Comparison of ENCODE assay signal across 10 cellular contexts in genomic region chr10:26503911-26504310, GRCh38.
DNase-seq lines count a peak whose midpoint lies in the region; ATAC-seq, FAIRE-seq and TF ChIP-seq lines count a peak whose summit lies in the region.
"Had no signal": no experiment of that assay in that cellular context is flagged by ENCODE, and none has a peak within 500 bp of the region (broad histone marks: within the 10 kb centered on the region; RNA-seq: fewer than 3 reads in every experiment).

No MANE protein-coding gene starts in this region.

- no peaks in the 10 kb centered on the region for H3K9me3 ChIP-seq in H9 (ENCODE audit: control insufficient read depth, low read depth, low read length)
- no peaks in the 10 kb centered on the region for H3K9me3 ChIP-seq in lower lobe of right lung
- H3K9me3 ChIP-seq: suprapubic skin had no signal

- no peaks in the 10 kb centered on the region for H3K36me3 Mint-ChIP-seq in H9 (ENCODE audit: insufficient read depth in 1 of 3, low read depth in 3 of 3)
- peaks cover 65% of the 10 kb centered on the region for H3K36me3 Mint-ChIP-seq in activated CD4-positive, alpha-beta T cell treated with anti-CD3 and anti-CD28 coated beads, Interleukin-2, amount 10 ng/mL, durations not matched to agents 7 days and 5 days (ENCODE audit: low read depth)

- H2BK20ac ChIP-seq in H9 (ENCODE audit: low read depth, low read length, poor library complexity, severe bottlenecking), result no peak overlapping the region

- intact Hi-C loops in lower lobe of right lung (cut with DNase I), result no loop called here

- no peak overlapping the region for H3K4me3 Mint-ChIP-seq in H9
- H3K4me3 Mint-ChIP-seq in activated CD4-positive, alpha-beta T cell treated with anti-CD3 and anti-CD28 coated beads, Interleukin-2, amount 10 ng/mL, durations not matched to agents 7 days and 5 days, result no peak overlapping the region
- H3K4me3 Mint-ChIP-seq: naive B cell had no signal

- H3T11ph ChIP-seq in H9 (ENCODE audit: low read length), result no peak overlapping the region

- H2BK5ac ChIP-seq in H9 (ENCODE audit: insufficient read length, low read length), result no peak overlapping the region

- H4K5ac ChIP-seq in H9 (ENCODE audit: insufficient read length, low read depth, low read length), result no peak overlapping the region

- H3K4ac ChIP-seq in H9 (ENCODE audit: low read depth, low read length), result no peak overlapping the region

- H3K79me2 ChIP-seq in H9 (ENCODE audit: insufficient read depth, low read length), result no peaks in the 10 kb centered on the region

- H2BK120ac ChIP-seq in H9 (ENCODE audit: low read depth, low read length, poor library complexity, severe bottlenecking), result no peak overlapping the region

- H2AK5ac ChIP-seq in H9 (ENCODE audit: insufficient read length, low read length), result no peak overlapping the region

- H3K23ac ChIP-seq in H9 (ENCODE audit: insufficient read length, low read depth, low read length), result no peak overlapping the region

- ATAC-seq in lower lobe of right lung, result peak; percentile 9 to 32

- no peak overlapping the region for H4K8ac ChIP-seq in H9 (replicated peaks; ENCODE audit: insufficient read length, low read depth, low read length)

- H3K4me2 ChIP-seq in H9 (ENCODE audit: insufficient read depth, insufficient read length, low read length), result no peak overlapping the region

- no peak overlapping the region for H3K27ac Mint-ChIP-seq in H9
- H3K27ac Mint-ChIP-seq in activated CD4-positive, alpha-beta T cell treated with anti-CD3 and anti-CD28 coated beads, Interleukin-2, amount 10 ng/mL, durations not matched to agents 7 days and 5 days, result peak overlapping the region; percentile 4

- H3K27ac ChIP-seq in H9 (ENCODE audit: insufficient read length, low read depth, low read length) (no peak overlapping the region), lower lobe of right lung (no peak overlapping the region)
- H3K27ac ChIP-seq: suprapubic skin had no signal

- no peak overlapping the region for H3K9ac ChIP-seq in H9 (ENCODE audit: extremely low read depth, insufficient read length, low read length)

- no peak overlapping the region for H3K4me3 ChIP-seq in lower lobe of right lung
- H3K4me3 ChIP-seq: suprapubic skin had no signal

- H3K4me1 Mint-ChIP-seq in H9, result no peaks in the 10 kb centered on the region; a peak in 1 of 4 replicates
- H3K4me1 Mint-ChIP-seq in activated CD4-positive, alpha-beta T cell treated with anti-CD3 and anti-CD28 coated beads, Interleukin-2, amount 10 ng/mL, durations not matched to agents 7 days and 5 days, result peaks cover 2% of the 10 kb centered on the region

- H3K4me1 ChIP-seq in H9 (ENCODE audit: insufficient read depth, low read length) (no peaks in the 10 kb centered on the region), lower lobe of right lung (no peaks in the 10 kb centered on the region)
- H3K4me1 ChIP-seq: suprapubic skin had no signal

- peak overlapping the region; percentile 83 for H2AFZ ChIP-seq in H9 (ENCODE audit: low read length)

- H2BK12ac ChIP-seq in H9 (ENCODE audit: insufficient read length, low read depth, low read length), result no peak overlapping the region

- no peak for FAIRE-seq in D721Med (lab: Jason Lieb, UNC)

- no peak overlapping the region for H3K14ac ChIP-seq in H9 (ENCODE audit: insufficient read depth, low read length)

- CTCF ChIA-PET in activated CD4-positive, alpha-beta T cell treated with anti-CD3 and anti-CD28 coated beads, Interleukin-2, amount 10 ng/mL, durations not matched to agents 7 days and 5 days (lab: Charles Lee), result interaction anchor here (1.2 to 1.8 kb wide), 3 partner anchors 11 to 69 kb away, joined by 3 to 5 read pairs (median 3); no protein-coding TSS in a partner anchor

- DNase-seq in D721Med (ENCODE audit: insufficient read length, low spot score) (no peak), H9 (peak; percentile 53), lower lobe of right lung (no peak), SIG-M5 treated with dmso at 0.1 percent for 504 hours (lab: John Stamatoyannopoulos, UW; ENCODE audit: unreplicated experiment) (no peak), ureter (ENCODE audit: low spot score) (no peak)
- peak; percentile 26 for DNase-seq in activated CD4-positive, alpha-beta T cell treated with anti-CD3 and anti-CD28 coated beads, Interleukin-2, amount 10 ng/mL, durations not matched to agents 7 days and 5 days
- DNase-seq in NK-92 treated with Interleukin-12 subunit alpha and Interleukin-12 subunit beta, amount 100 ng/mL, for 24 hours (lab: John Stamatoyannopoulos, UW), result no peak
- DNase-seq: naive B cell, NCI-H748 treated with DMSO at 0.1 percent for 48 hours had no signal

- TF ChIP-seq CTCF in D721Med (IDR thresholded peaks at IDR 0.05; ENCODE audit: insufficient read depth, missing control alignments), result peak; percentile 16
- TF ChIP-seq CTCF in H9 (conservative IDR thresholded peaks at IDR 0.05), result peak; percentile 65
- no peak for TF ChIP-seq CTCF in lower lobe of right lung (IDR thresholded peaks at IDR 0.05)

- POLR2A ChIA-PET in activated CD4-positive, alpha-beta T cell treated with anti-CD3 and anti-CD28 coated beads, Interleukin-2, amount 10 ng/mL, durations not matched to agents 7 days and 5 days (lab: Charles Lee), result no interaction called here

- no peaks in the 10 kb centered on the region for H3K23me2 ChIP-seq in H9 (ENCODE audit: insufficient read length, low read depth, low read length, poor library complexity, severe bottlenecking)

- WGBS in H9 (ENCODE audit: extremely low coverage, insufficient read length, low lambda C conversion rate), result no CpG with 5 or more reads among the region's 3 CpGs

- no peaks in the 10 kb centered on the region for H3K79me1 ChIP-seq in H9 (ENCODE audit: insufficient read depth, low read depth, low read length, poor library complexity, severe bottlenecking)

- H3K36me3 ChIP-seq in lower lobe of right lung, result peaks cover 36% of the 10 kb centered on the region
- H3K36me3 ChIP-seq: suprapubic skin had no signal

- H2BK15ac ChIP-seq in H9 (ENCODE audit: low read depth, low read length), result no peak overlapping the region

- H4K20me1 ChIP-seq in H9 (ENCODE audit: control insufficient read depth, insufficient read depth, insufficient read length), result no peaks in the 10 kb centered on the region

- no peaks in the 10 kb centered on the region; the same call in 1 of the 2 replicates for H3K27me3 Mint-ChIP-seq in H9 (ENCODE audit: low read depth)
- H3K27me3 Mint-ChIP-seq in activated CD4-positive, alpha-beta T cell treated with anti-CD3 and anti-CD28 coated beads, Interleukin-2, amount 10 ng/mL, durations not matched to agents 7 days and 5 days, result no peaks in the 10 kb centered on the region
- H3K27me3 Mint-ChIP-seq: naive B cell had no signal

- no peak overlapping the region for H3K56ac ChIP-seq in H9 (ENCODE audit: insufficient read length, low read depth, low read length)

- no peaks in the 10 kb centered on the region for H3K9me3 Mint-ChIP-seq in H9
- no peaks in the 10 kb centered on the region for H3K9me3 Mint-ChIP-seq in activated CD4-positive, alpha-beta T cell treated with anti-CD3 and anti-CD28 coated beads, Interleukin-2, amount 10 ng/mL, durations not matched to agents 7 days and 5 days
- H3K9me3 Mint-ChIP-seq: naive B cell had no signal

- no peak overlapping the region for H4K91ac ChIP-seq in H9 (ENCODE audit: insufficient read length, low read depth, low read length)

- no peak overlapping the region for H3K18ac ChIP-seq in H9 (ENCODE audit: insufficient read length, low read depth, low read length)

- H3K27me3 ChIP-seq in H9 (ENCODE audit: insufficient read depth, low read length) (no peaks in the 10 kb centered on the region), lower lobe of right lung (ENCODE audit: low read depth) (no peaks in the 10 kb centered on the region)
- H3K27me3 ChIP-seq: suprapubic skin had no signal

Comparison
In these comparisons a context has a peak if more than half of its experiments do, and no peak if none do; other contexts are left out.
1. DNase-seq: peak in H9 (single experiment) and activated CD4-positive, alpha-beta T cell treated with anti-CD3 and anti-CD28 coated beads, Interleukin-2, amount 10 ng/mL, durations not matched to agents 7 days and 5 days (single experiment); none in D721Med (single experiment), lower lobe of right lung (single experiment), NK-92 treated with Interleukin-12 subunit alpha and Interleukin-12 subunit beta, amount 100 ng/mL, for 24 hours (single experiment), SIG-M5 treated with dmso at 0.1 percent for 504 hours (single experiment) and ureter (single experiment).